ENCODE assay signal across 12 cellular contexts in genomic region chr5:7904170-7904569, GRCh38. TPM values are rescaled to one million over a fixed set of nuclear protein-coding genes. Genes with fewer than 3 reads are reported as not detected.
DNase-seq lines count a peak whose midpoint lies in the region; ATAC-seq and TF ChIP-seq lines count a peak whose summit lies in the region.
"Had no signal": no experiment of that assay in that cellular context is flagged by ENCODE, and none has a peak within 500 bp of the region (broad histone marks: within the 10 kb centered on the region; RNA-seq: fewer than 3 reads in every experiment).

No MANE protein-coding gene starts in this region.

- H3K27ac ChIP-seq in left lung (no peak overlapping the region), suprapubic skin (no peak overlapping the region)
- H3K27ac ChIP-seq: coronary artery, pancreas had no signal

- ATAC-seq in left lung = peak; percentile 39
- ATAC-seq: pancreas had no signal

- TF ChIP-seq CTCF in left lung (IDR thresholded peaks at IDR 0.05) (no peak), suprapubic skin (IDR thresholded peaks at IDR 0.05) (no peak)

- no peaks in the 10 kb centered on the region for H3K27me3 ChIP-seq in left lung
- H3K27me3 ChIP-seq in suprapubic skin = no peaks in the 10 kb centered on the region
- H3K27me3 ChIP-seq: pancreas had no signal

- DNase-seq in EH (ENCODE audit: low read depth) (peak; percentile 85), HPDE6-E6E7 (ENCODE audit: extremely low spot score) (peak; percentile 26), astrocyte of the hippocampus (ENCODE audit: low read depth, low spot score) (peak; percentile 44), left lung (no peak), D341Med (ENCODE audit: low spot score) (no peak), inferior parietal cortex (ENCODE audit: extremely low spot score) (no peak), NCI-H510A (lab: John Stamatoyannopoulos, UW) (no peak), suprapubic skin (ENCODE audit: low spot score in 2 of 2) (no peak)
- DNase-seq: immature natural killer cell, NCI-H187, pancreas had no signal

- H3K9me3 ChIP-seq in left lung (peaks cover 0 to 22% of the 10 kb centered on the region in 2 donors), suprapubic skin (peaks cover 4% of the 10 kb centered on the region)
- H3K9me3 ChIP-seq: pancreas had no signal

- H3K4me1 ChIP-seq in left lung (no peaks in the 10 kb centered on the region), suprapubic skin (no peaks in the 10 kb centered on the region)
- H3K4me1 ChIP-seq: pancreas had no signal

- WGBS in suprapubic skin = 77% methylated on average over 2 of the region's 2 CpGs

- TF ChIP-seq POLR2A in suprapubic skin (IDR thresholded peaks at IDR 0.05) = no peak

- TF ChIP-seq EP300 in suprapubic skin (IDR thresholded peaks at IDR 0.05) = no peak

- H3K36me3 ChIP-seq in left lung (peaks cover 0 to 96% of the 10 kb centered on the region in 2 donors), suprapubic skin (peaks cover 59% of the 10 kb centered on the region)

- intact Hi-C loops in left lung (cut with DNase I) = no loop called here

- H3K4me3 ChIP-seq in left lung (no peak overlapping the region), suprapubic skin (no peak overlapping the region)
- H3K4me3 ChIP-seq: coronary artery, pancreas had no signal

RNA-seq across cellular contexts. Expression of gene MTRR, which starts 35.2 kb away (rescaled TPM):
- 10 to 100 TPM; 75.2 to 78.2 TPM for total RNA-seq in left lung
- total RNA-seq in suprapubic skin = 10 to 100 TPM; 33.5 to 51.2 (median 38.4) TPM

RNA-seq across cellular contexts. Expression of gene FASTKD3, which starts 35.3 kb away (rescaled TPM):
- total RNA-seq in left lung (1 to 10 TPM; 8.4 to 9.3 TPM), suprapubic skin (10 to 100 TPM in 2 of 4 donors, 1 to 10 TPM in 2; 7.6 to 13.7 (median 10.1) TPM)

RNA-seq across cellular contexts. Expression of gene CFAP90, which starts 53.2 kb away (rescaled TPM):
- 1 to 10 TPM in 1 of 2 donors, under 1 TPM in 1; 0.82 to 4.6 TPM for total RNA-seq in left lung
- 1 to 10 TPM in 1 of 4 donors, not detected in 3; 1.4 TPM for total RNA-seq in suprapubic skin

Comparison
In these comparisons a context has a peak if more than half of its experiments do, and no peak if none do; other contexts are left out.
1. DNase-seq: peak in EH (single experiment), HPDE6-E6E7 (single experiment) and astrocyte of the hippocampus (single experiment); none in left lung (0 of 2), D341Med (single experiment), inferior parietal cortex (single experiment), NCI-H510A (single experiment) and suprapubic skin (0 of 2).